ENCODE assay signal across 1 cellular context in genomic region chr5:67009028-67009427, GRCh38.
TF ChIP-seq lines count a peak whose summit lies in the region.

No MANE protein-coding gene starts in this region.

TF ChIP-seq in IMR-90, 13 proteins besides CTCF, POLR2A, EP300 and RAD21 (continued from another document):
- TF ChIP-seq, protein P1, sequence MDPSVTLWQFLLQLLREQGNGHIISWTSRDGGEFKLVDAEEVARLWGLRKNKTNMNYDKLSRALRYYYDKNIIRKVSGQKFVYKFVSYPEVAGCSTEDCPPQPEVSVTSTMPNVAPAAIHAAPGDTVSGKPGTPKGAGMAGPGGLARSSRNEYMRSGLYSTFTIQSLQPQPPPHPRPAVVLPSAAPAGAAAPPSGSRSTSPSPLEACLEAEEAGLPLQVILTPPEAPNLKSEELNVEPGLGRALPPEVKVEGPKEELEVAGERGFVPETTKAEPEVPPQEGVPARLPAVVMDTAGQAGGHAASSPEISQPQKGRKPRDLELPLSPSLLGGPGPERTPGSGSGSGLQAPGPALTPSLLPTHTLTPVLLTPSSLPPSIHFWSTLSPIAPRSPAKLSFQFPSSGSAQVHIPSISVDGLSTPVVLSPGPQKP (IDR thresholded peaks at IDR 0.05; ENCODE audit: borderline replicate concordance, low read depth, low read length), result no peak
- TF ChIP-seq RFX5 (IDR thresholded peaks at IDR 0.05; ENCODE audit: low read depth, low read length), result no peak
- TF ChIP-seq FOS (IDR thresholded peaks at IDR 0.05; ENCODE audit: low read depth, low read length), result no peak
- no peak for TF ChIP-seq USF2 (IDR thresholded peaks at IDR 0.05; ENCODE audit: low read depth, low read length)
- TF ChIP-seq SMC3 (IDR thresholded peaks at IDR 0.05; ENCODE audit: low read depth, low read length), result no peak
